Comparison of ENCODE assay signal across 17 cellular contexts in genomic region chr2:28327963-28328922, GRCh38.
DNase-seq lines count a peak whose midpoint lies in the region; ATAC-seq and TF ChIP-seq lines count a peak whose summit lies in the region.
"Had no signal": no experiment of that assay in that cellular context is flagged by ENCODE, and none has a peak within 500 bp of the region (broad histone marks: within the 10 kb centered on the region; RNA-seq: fewer than 3 reads in every experiment).

No MANE protein-coding gene starts in this region.

- no peak overlapping the region for H3K4me3 Mint-ChIP-seq in activated CD4-positive, alpha-beta memory T cell treated with anti-CD3 and anti-CD28 coated beads, Interleukin-2, amount 10 ng/mL, durations not matched to agents 7 days and 5 days
- no peak overlapping the region for H3K4me3 Mint-ChIP-seq in activated CD4-positive, alpha-beta memory T cell treated with anti-CD3 and anti-CD28 coated beads for 36 hours
- H3K4me3 Mint-ChIP-seq in activated naive CD8-positive, alpha-beta T cell treated with anti-CD3 and anti-CD28 coated beads, Interleukin-2, amount 50 U/mL, for 24 hours: no peak overlapping the region
- no peak overlapping the region for H3K4me3 Mint-ChIP-seq in activated naive CD8-positive, alpha-beta T cell treated with anti-CD3 and anti-CD28 coated beads for 36 hours
- H3K4me3 Mint-ChIP-seq: activated T-helper 1 cell treated with anti-CD3 and anti-CD28 coated beads, Interleukin-12 subunit alpha, Interleukin-12 subunit beta, Interleukin-2, Interleukin-4 antibody, amounts not matched to agents 30 ng/mL and 10 ng/mL and 1 ng/mL, durations not matched to agents 14 hours and 24 hours and 36 hours; central memory CD8-positive, alpha-beta T cell had no signal

- no peaks in the 10 kb centered on the region for H4K20me1 ChIP-seq in hepatocyte (ENCODE audit: insufficient read depth, poor library complexity, severe bottlenecking)

- peak overlapping the region; percentile 66 for H3K27ac ChIP-seq in hepatocyte
- peak overlapping the region; percentile 18 for H3K27ac ChIP-seq in thymus (ENCODE audit: low read depth)
- H3K27ac ChIP-seq: SJCRH30 had no signal

- H3K9me2 ChIP-seq in hepatocyte (replicated peaks; ENCODE audit: insufficient read depth): no peaks in the 10 kb centered on the region

- H3K27me3 ChIP-seq in adipocyte (replicated peaks; ENCODE audit: control insufficient read depth, insufficient read depth, low read length) (no peaks in the 10 kb centered on the region), hepatocyte (no peaks in the 10 kb centered on the region), thymus (ENCODE audit: control insufficient read depth, insufficient read depth) (no peaks in the 10 kb centered on the region)
- H3K27me3 ChIP-seq: SJCRH30 had no signal

- POLR2A ChIA-PET in activated CD4-positive, alpha-beta memory T cell treated with anti-CD3 and anti-CD28 coated beads, Interleukin-2, amount 10 ng/mL, durations not matched to agents 7 days and 5 days (lab: Charles Lee): interaction anchor here (0.7 to 1.5 kb wide), 5 partner anchors 9 to 41 kb away, joined by 3 to 4 read pairs (median 3); no protein-coding TSS in a partner anchor
- POLR2A ChIA-PET in activated CD4-positive, alpha-beta memory T cell treated with anti-CD3 and anti-CD28 coated beads for 36 hours (lab: Charles Lee): no interaction called here

- no peak for TF ChIP-seq CTCF in hepatocyte (IDR thresholded peaks at IDR 0.05; ENCODE audit: poor library complexity)

- H3K79me2 ChIP-seq in hepatocyte: no peaks in the 10 kb centered on the region

- H3K9ac ChIP-seq in adipocyte (ENCODE audit: low read length): peak overlapping the region; percentile 57

- WGBS in hepatocyte (ENCODE audit: low lambda C conversion rate, missing lambda C conversion rate): 74% methylated on average over 13 of the region's 13 CpGs
- WGBS in thymus: 91% methylated on average over 13 of the region's 13 CpGs

- CTCF ChIA-PET in activated CD4-positive, alpha-beta memory T cell treated with anti-CD3 and anti-CD28 coated beads, Interleukin-2, amount 10 ng/mL, durations not matched to agents 7 days and 5 days (lab: Charles Lee): interaction anchor here (0.6 kb wide), 1 partner anchor 219 kb away, joined by 4 read pairs; no protein-coding TSS in a partner anchor
- CTCF ChIA-PET in activated CD4-positive, alpha-beta memory T cell treated with anti-CD3 and anti-CD28 coated beads for 36 hours (lab: Charles Lee): interaction anchor here (0.5 kb wide), 1 partner anchor 683 kb away, joined by 3 read pairs; no protein-coding TSS in a partner anchor

- ATAC-seq in activated naive CD8-positive, alpha-beta T cell treated with anti-CD3 and anti-CD28 coated beads, Interleukin-2, amount 50 U/mL, for 24 hours: no peak
- ATAC-seq: left colon had no signal

- H3K4me1 Mint-ChIP-seq in activated CD4-positive, alpha-beta memory T cell treated with anti-CD3 and anti-CD28 coated beads, Interleukin-2, amount 10 ng/mL, durations not matched to agents 7 days and 5 days: peaks cover 34% of the 10 kb centered on the region
- H3K4me1 Mint-ChIP-seq in activated CD4-positive, alpha-beta memory T cell treated with anti-CD3 and anti-CD28 coated beads for 36 hours (ENCODE audit: low read depth): peaks cover 21% of the 10 kb centered on the region
- H3K4me1 Mint-ChIP-seq in activated naive CD8-positive, alpha-beta T cell treated with anti-CD3 and anti-CD28 coated beads, Interleukin-2, amount 50 U/mL, for 24 hours: peaks cover 31% of the 10 kb centered on the region
- peaks cover 4% of the 10 kb centered on the region for H3K4me1 Mint-ChIP-seq in activated naive CD8-positive, alpha-beta T cell treated with anti-CD3 and anti-CD28 coated beads for 36 hours

- H2AFZ ChIP-seq in hepatocyte: no peak overlapping the region

- H3K4me1 ChIP-seq in adipocyte (ENCODE audit: control insufficient read depth, insufficient read depth, low read length) (peaks cover 31% of the 10 kb centered on the region), hepatocyte (ENCODE audit: insufficient read depth) (peaks cover 16% of the 10 kb centered on the region), thymus (ENCODE audit: control insufficient read depth, insufficient read depth, low read length) (peaks cover 13% of the 10 kb centered on the region)

- no peak overlapping the region for H3K4me2 ChIP-seq in hepatocyte

- no peak for DNase-seq in activated CD4-positive, alpha-beta memory T cell treated with anti-CD3 and anti-CD28 coated beads, Interleukin-2, amount 10 ng/mL, durations not matched to agents 7 days and 5 days
- DNase-seq in activated CD4-positive, alpha-beta memory T cell treated with anti-CD3 and anti-CD28 coated beads for 36 hours: no peak
- DNase-seq in adipocyte (ENCODE audit: low read depth): peak; percentile 82
- DNase-seq in hepatocyte (ENCODE audit: low spot score): no peak
- DNase-seq in activated naive CD8-positive, alpha-beta T cell treated with anti-CD3 and anti-CD28 coated beads, Interleukin-2, amount 50 U/mL, for 24 hours: no peak
- no peak for DNase-seq in activated naive CD8-positive, alpha-beta T cell treated with anti-CD3 and anti-CD28 coated beads for 36 hours
- no peak for DNase-seq in NCI-H82 (lab: John Stamatoyannopoulos, UW)
- DNase-seq: activated CD4-positive, CD25-positive, alpha-beta regulatory T cell; DND-41; left colon; NCI-H524; SJCRH30; stimulated activated CD4-positive, alpha-beta T cell treated with anti-CD3 and anti-CD28 coated beads, Interleukin-1b, Interleukin-23, amount 100 ng/mL, for 48 hours; stimulated activated naive CD4-positive, alpha-beta T cell had no signal

- H3K27ac Mint-ChIP-seq in activated CD4-positive, alpha-beta memory T cell treated with anti-CD3 and anti-CD28 coated beads, Interleukin-2, amount 10 ng/mL, durations not matched to agents 7 days and 5 days: peak overlapping the region; percentile 38
- no peak overlapping the region for H3K27ac Mint-ChIP-seq in activated CD4-positive, alpha-beta memory T cell treated with anti-CD3 and anti-CD28 coated beads for 36 hours
- no peak overlapping the region for H3K27ac Mint-ChIP-seq in activated naive CD8-positive, alpha-beta T cell treated with anti-CD3 and anti-CD28 coated beads, Interleukin-2, amount 50 U/mL, for 24 hours
- no peak overlapping the region for H3K27ac Mint-ChIP-seq in activated naive CD8-positive, alpha-beta T cell treated with anti-CD3 and anti-CD28 coated beads for 36 hours
- H3K27ac Mint-ChIP-seq: activated T-helper 1 cell treated with anti-CD3 and anti-CD28 coated beads, Interleukin-12 subunit alpha, Interleukin-12 subunit beta, Interleukin-2, Interleukin-4 antibody, amounts not matched to agents 30 ng/mL and 10 ng/mL and 1 ng/mL, durations not matched to agents 14 hours and 24 hours and 36 hours had no signal

- H3K9me3 Mint-ChIP-seq in activated CD4-positive, alpha-beta memory T cell treated with anti-CD3 and anti-CD28 coated beads, Interleukin-2, amount 10 ng/mL, durations not matched to agents 7 days and 5 days: no peaks in the 10 kb centered on the region
- H3K9me3 Mint-ChIP-seq in activated CD4-positive, alpha-beta memory T cell treated with anti-CD3 and anti-CD28 coated beads for 36 hours: no peaks in the 10 kb centered on the region
- H3K9me3 Mint-ChIP-seq in activated naive CD8-positive, alpha-beta T cell treated with anti-CD3 and anti-CD28 coated beads, Interleukin-2, amount 50 U/mL, for 24 hours: no peaks in the 10 kb centered on the region
- H3K9me3 Mint-ChIP-seq in activated naive CD8-positive, alpha-beta T cell treated with anti-CD3 and anti-CD28 coated beads for 36 hours: no peaks in the 10 kb centered on the region
- H3K9me3 Mint-ChIP-seq: activated T-helper 1 cell treated with anti-CD3 and anti-CD28 coated beads, Interleukin-12 subunit alpha, Interleukin-12 subunit beta, Interleukin-2, Interleukin-4 antibody, amounts not matched to agents 30 ng/mL and 10 ng/mL and 1 ng/mL, durations not matched to agents 14 hours and 24 hours and 36 hours; central memory CD8-positive, alpha-beta T cell had no signal

- intact Hi-C loops in activated CD4-positive, alpha-beta memory T cell treated with anti-CD3 and anti-CD28 coated beads for 36 hours (cut with micrococcal nuclease): no loop called here

- H3K36me3 Mint-ChIP-seq in activated CD4-positive, alpha-beta memory T cell treated with anti-CD3 and anti-CD28 coated beads, Interleukin-2, amount 10 ng/mL, durations not matched to agents 7 days and 5 days (ENCODE audit: low read depth): peaks cover 26% of the 10 kb centered on the region
- H3K36me3 Mint-ChIP-seq in activated CD4-positive, alpha-beta memory T cell treated with anti-CD3 and anti-CD28 coated beads for 36 hours: peaks cover 16% of the 10 kb centered on the region
- H3K36me3 Mint-ChIP-seq in activated naive CD8-positive, alpha-beta T cell treated with anti-CD3 and anti-CD28 coated beads, Interleukin-2, amount 50 U/mL, for 24 hours (ENCODE audit: low read depth): peaks cover 8% of the 10 kb centered on the region
- H3K36me3 Mint-ChIP-seq in activated naive CD8-positive, alpha-beta T cell treated with anti-CD3 and anti-CD28 coated beads for 36 hours: peaks cover 9% of the 10 kb centered on the region

- H3K27me3 Mint-ChIP-seq in activated CD4-positive, alpha-beta memory T cell treated with anti-CD3 and anti-CD28 coated beads, Interleukin-2, amount 10 ng/mL, durations not matched to agents 7 days and 5 days: no peaks in the 10 kb centered on the region
- H3K27me3 Mint-ChIP-seq in activated CD4-positive, alpha-beta memory T cell treated with anti-CD3 and anti-CD28 coated beads for 36 hours: no peaks in the 10 kb centered on the region
- no peaks in the 10 kb centered on the region for H3K27me3 Mint-ChIP-seq in activated naive CD8-positive, alpha-beta T cell treated with anti-CD3 and anti-CD28 coated beads, Interleukin-2, amount 50 U/mL, for 24 hours
- no peaks in the 10 kb centered on the region for H3K27me3 Mint-ChIP-seq in activated naive CD8-positive, alpha-beta T cell treated with anti-CD3 and anti-CD28 coated beads for 36 hours
- H3K27me3 Mint-ChIP-seq: central memory CD8-positive, alpha-beta T cell had no signal

- H3K4me3 ChIP-seq in adipocyte (ENCODE audit: low read length): no peak overlapping the region
- H3K4me3 ChIP-seq in hepatocyte: no peak overlapping the region
- H3K4me3 ChIP-seq in thymus (ENCODE audit: low read length): no peak overlapping the region
- H3K4me3 ChIP-seq: SJCRH30 had no signal

- H3K9me3 ChIP-seq in adipocyte (ENCODE audit: control insufficient read depth, low read length): no peaks in the 10 kb centered on the region
- no peaks in the 10 kb centered on the region for H3K9me3 ChIP-seq in hepatocyte (ENCODE audit: low read depth)
- no peaks in the 10 kb centered on the region for H3K9me3 ChIP-seq in thymus (ENCODE audit: control insufficient read depth)

- no peaks in the 10 kb centered on the region for H3K36me3 ChIP-seq in adipocyte (ENCODE audit: control insufficient read depth, insufficient read depth, low read length, severe bottlenecking)
- no peaks in the 10 kb centered on the region for H3K36me3 ChIP-seq in hepatocyte (replicated peaks; ENCODE audit: insufficient read depth, low read depth)
- no peaks in the 10 kb centered on the region for H3K36me3 ChIP-seq in thymus (ENCODE audit: control insufficient read depth, insufficient read depth)
- H3K36me3 ChIP-seq: SJCRH30 had no signal
